In genomic region chr9:135174981-135175380, GRCh38 we compare ENCODE assay signal across 9 cellular contexts.
"Had no signal": no experiment of that assay in that cellular context is flagged by ENCODE, and none has a peak within 500 bp of the region (broad histone marks: within the 10 kb centered on the region; RNA-seq: fewer than 3 reads in every experiment).

No MANE protein-coding gene starts in this region.

- H3K4me3 ChIP-seq: GM23248, GM23338, HAP-1 had no signal

- H3K4me2 ChIP-seq: GM23338 had no signal

- DNase-seq: GM23248, GOT3, H7, H9, HCEC 1CT, HFFc6 had no signal

- H2AFZ ChIP-seq: GM23248, GM23338 had no signal

- H3K4me1 ChIP-seq: HAP-1 had no signal

- ATAC-seq: GM23338, HCT116 had no signal

- H3K9me3 ChIP-seq: HAP-1 had no signal

- H3K36me3 ChIP-seq: HAP-1 had no signal

- H3K27ac ChIP-seq: GM23248 had no signal

- H3K9ac ChIP-seq: GM23248 had no signal
